ENCODE assay signal across 2 cellular contexts in the genomic region with DNA sequence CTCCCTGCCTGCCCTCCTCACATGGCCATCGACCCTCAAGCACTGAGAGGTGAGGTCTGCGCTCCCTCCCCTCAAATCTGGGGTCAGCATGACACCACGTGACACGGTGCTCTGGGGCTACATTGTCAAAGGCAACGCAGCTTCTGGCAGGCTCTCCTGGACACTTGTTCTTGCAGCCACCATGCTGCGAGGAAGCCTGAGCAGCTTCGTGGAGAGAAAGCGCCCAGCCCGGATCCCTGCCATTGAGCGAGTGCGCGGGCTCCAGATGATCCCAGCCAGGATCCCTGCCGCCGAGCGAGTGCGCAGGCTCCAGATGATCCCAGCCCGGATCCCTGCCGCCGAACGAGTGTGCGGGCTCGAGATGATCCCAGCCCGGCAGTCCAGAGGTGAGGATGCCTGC.
TF ChIP-seq lines count a peak whose summit lies in the region.

No MANE protein-coding gene starts in this region.

TF ChIP-seq in SK-N-SH, 30 proteins besides CTCF, POLR2A, EP300 and RAD21 (continued from another document):
- TF ChIP-seq, protein P1, sequence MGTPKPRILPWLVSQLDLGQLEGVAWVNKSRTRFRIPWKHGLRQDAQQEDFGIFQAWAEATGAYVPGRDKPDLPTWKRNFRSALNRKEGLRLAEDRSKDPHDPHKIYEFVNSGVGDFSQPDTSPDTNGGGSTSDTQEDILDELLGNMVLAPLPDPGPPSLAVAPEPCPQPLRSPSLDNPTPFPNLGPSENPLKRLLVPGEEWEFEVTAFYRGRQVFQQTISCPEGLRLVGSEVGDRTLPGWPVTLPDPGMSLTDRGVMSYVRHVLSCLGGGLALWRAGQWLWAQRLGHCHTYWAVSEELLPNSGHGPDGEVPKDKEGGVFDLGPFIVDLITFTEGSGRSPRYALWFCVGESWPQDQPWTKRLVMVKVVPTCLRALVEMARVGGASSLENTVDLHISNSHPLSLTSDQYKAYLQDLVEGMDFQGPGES (IDR thresholded peaks at IDR 0.05; ENCODE audit: low read depth, low read length) = no peak
- TF ChIP-seq, protein P2, sequence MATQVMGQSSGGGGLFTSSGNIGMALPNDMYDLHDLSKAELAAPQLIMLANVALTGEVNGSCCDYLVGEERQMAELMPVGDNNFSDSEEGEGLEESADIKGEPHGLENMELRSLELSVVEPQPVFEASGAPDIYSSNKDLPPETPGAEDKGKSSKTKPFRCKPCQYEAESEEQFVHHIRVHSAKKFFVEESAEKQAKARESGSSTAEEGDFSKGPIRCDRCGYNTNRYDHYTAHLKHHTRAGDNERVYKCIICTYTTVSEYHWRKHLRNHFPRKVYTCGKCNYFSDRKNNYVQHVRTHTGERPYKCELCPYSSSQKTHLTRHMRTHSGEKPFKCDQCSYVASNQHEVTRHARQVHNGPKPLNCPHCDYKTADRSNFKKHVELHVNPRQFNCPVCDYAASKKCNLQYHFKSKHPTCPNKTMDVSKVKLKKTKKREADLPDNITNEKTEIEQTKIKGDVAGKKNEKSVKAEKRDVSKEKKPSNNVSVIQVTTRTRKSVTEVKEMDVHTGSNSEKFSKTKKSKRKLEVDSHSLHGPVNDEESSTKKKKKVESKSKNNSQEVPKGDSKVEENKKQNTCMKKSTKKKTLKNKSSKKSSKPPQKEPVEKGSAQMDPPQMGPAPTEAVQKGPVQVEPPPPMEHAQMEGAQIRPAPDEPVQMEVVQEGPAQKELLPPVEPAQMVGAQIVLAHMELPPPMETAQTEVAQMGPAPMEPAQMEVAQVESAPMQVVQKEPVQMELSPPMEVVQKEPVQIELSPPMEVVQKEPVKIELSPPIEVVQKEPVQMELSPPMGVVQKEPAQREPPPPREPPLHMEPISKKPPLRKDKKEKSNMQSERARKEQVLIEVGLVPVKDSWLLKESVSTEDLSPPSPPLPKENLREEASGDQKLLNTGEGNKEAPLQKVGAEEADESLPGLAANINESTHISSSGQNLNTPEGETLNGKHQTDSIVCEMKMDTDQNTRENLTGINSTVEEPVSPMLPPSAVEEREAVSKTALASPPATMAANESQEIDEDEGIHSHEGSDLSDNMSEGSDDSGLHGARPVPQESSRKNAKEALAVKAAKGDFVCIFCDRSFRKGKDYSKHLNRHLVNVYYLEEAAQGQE (IDR thresholded peaks at IDR 0.05; ENCODE audit: low read depth, low read length) = no peak
- TF ChIP-seq TAF1 (IDR thresholded peaks at IDR 0.05; ENCODE audit: borderline replicate concordance, low read depth, low read length) = no peak

TF ChIP-seq in SK-N-SH treated with all-trans-retinoic acid at 6 μM for 48 hours, 23 proteins besides CTCF, POLR2A, EP300 and RAD21 (continued from another document):
- TF ChIP-seq, protein P3, sequence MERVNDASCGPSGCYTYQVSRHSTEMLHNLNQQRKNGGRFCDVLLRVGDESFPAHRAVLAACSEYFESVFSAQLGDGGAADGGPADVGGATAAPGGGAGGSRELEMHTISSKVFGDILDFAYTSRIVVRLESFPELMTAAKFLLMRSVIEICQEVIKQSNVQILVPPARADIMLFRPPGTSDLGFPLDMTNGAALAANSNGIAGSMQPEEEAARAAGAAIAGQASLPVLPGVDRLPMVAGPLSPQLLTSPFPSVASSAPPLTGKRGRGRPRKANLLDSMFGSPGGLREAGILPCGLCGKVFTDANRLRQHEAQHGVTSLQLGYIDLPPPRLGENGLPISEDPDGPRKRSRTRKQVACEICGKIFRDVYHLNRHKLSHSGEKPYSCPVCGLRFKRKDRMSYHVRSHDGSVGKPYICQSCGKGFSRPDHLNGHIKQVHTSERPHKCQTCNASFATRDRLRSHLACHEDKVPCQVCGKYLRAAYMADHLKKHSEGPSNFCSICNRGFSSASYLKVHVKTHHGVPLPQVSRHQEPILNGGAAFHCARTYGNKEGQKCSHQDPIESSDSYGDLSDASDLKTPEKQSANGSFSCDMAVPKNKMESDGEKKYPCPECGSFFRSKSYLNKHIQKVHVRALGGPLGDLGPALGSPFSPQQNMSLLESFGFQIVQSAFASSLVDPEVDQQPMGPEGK (CRISPR knock-in tag; IDR thresholded peaks at IDR 0.05; ENCODE audit: borderline replicate concordance) = no peak
- no peak for TF ChIP-seq CSDC2 (CRISPR knock-in tag; IDR thresholded peaks at IDR 0.05)
- no peak for TF ChIP-seq ARNTL (CRISPR knock-in tag; IDR thresholded peaks at IDR 0.05; ENCODE audit: borderline replicate concordance, low read depth)
- TF ChIP-seq OSR1 (CRISPR knock-in tag; IDR thresholded peaks at IDR 0.05) = no peak
- TF ChIP-seq ISL1 (CRISPR knock-in tag; IDR thresholded peaks at IDR 0.05) = no peak
- no peak for TF ChIP-seq PPARA (CRISPR knock-in tag; IDR thresholded peaks at IDR 0.05; ENCODE audit: borderline replicate concordance)
- TF ChIP-seq, protein P4, sequence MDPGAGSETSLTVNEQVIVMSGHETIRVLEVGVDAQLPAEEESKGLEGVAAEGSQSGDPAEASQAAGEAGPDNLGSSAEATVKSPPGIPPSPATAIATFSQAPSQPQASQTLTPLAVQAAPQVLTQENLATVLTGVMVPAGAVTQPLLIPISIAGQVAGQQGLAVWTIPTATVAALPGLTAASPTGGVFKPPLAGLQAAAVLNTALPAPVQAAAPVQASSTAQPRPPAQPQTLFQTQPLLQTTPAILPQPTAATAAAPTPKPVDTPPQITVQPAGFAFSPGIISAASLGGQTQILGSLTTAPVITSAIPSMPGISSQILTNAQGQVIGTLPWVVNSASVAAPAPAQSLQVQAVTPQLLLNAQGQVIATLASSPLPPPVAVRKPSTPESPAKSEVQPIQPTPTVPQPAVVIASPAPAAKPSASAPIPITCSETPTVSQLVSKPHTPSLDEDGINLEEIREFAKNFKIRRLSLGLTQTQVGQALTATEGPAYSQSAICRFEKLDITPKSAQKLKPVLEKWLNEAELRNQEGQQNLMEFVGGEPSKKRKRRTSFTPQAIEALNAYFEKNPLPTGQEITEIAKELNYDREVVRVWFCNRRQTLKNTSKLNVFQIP (CRISPR knock-in tag; IDR thresholded peaks at IDR 0.05; ENCODE audit: borderline replicate concordance, low read depth) = no peak
- TF ChIP-seq ESRRG (CRISPR knock-in tag; IDR thresholded peaks at IDR 0.05) = no peak
- no peak for TF ChIP-seq ZFP3 (CRISPR knock-in tag; IDR thresholded peaks at IDR 0.05)
- no peak for TF ChIP-seq SNAI2 (CRISPR knock-in tag; IDR thresholded peaks at IDR 0.05)
- TF ChIP-seq, protein P5, sequence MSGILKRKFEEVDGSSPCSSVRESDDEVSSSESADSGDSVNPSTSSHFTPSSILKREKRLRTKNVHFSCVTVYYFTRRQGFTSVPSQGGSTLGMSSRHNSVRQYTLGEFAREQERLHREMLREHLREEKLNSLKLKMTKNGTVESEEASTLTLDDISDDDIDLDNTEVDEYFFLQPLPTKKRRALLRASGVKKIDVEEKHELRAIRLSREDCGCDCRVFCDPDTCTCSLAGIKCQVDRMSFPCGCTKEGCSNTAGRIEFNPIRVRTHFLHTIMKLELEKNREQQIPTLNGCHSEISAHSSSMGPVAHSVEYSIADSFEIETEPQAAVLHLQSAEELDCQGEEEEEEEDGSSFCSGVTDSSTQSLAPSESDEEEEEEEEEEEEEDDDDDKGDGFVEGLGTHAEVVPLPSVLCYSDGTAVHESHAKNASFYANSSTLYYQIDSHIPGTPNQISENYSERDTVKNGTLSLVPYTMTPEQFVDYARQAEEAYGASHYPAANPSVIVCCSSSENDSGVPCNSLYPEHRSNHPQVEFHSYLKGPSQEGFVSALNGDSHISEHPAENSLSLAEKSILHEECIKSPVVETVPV (CRISPR knock-in tag; IDR thresholded peaks at IDR 0.05) = no peak
- TF ChIP-seq TCF4 (CRISPR knock-in tag; IDR thresholded peaks at IDR 0.05; ENCODE audit: borderline replicate concordance) = no peak
- TF ChIP-seq ZNF8 (CRISPR knock-in tag; IDR thresholded peaks at IDR 0.05) = no peak
- no peak for TF ChIP-seq BACH2 (CRISPR knock-in tag; IDR thresholded peaks at IDR 0.05; ENCODE audit: borderline replicate concordance)
